In the genomic region with DNA sequence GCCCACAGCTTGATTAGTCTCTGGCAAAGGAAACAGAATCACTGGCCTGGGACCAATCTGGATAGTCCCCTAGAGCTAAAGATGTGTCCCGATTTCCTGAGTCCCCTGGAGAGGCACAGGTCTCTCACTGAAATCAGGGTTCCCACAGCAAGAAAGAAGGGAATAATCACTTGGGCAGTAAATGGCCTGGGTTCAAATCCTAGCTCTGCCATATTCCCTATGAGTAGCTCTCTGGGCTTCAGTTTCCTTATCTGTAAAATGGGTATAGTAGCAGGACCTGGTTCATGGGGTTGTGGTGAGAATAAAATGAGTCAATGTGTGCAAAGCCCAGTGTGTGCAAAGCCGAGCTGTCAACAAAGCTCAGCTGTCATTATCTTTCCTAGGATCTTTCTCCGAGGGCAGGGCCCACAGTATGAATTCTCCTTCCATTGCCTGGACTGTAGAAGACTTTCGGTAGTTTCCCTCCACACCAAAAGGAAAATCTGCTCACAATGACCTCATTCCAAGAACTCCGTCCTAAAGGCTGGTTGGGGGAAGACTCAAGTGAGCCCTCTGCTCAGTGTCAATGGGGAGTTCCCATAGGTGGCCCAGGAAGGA, we compare ENCODE assay signal across 1 cellular context.
A peak's percentile ranks its signal among the peaks of the same experiment; 100 is the strongest.
TF ChIP-seq lines count a peak whose summit lies in the region.

No MANE protein-coding gene starts in this region.

TF ChIP-seq in K562, 482 proteins besides CTCF, POLR2A, EP300 and RAD21 (continued from another document):
- TF ChIP-seq, protein P1, sequence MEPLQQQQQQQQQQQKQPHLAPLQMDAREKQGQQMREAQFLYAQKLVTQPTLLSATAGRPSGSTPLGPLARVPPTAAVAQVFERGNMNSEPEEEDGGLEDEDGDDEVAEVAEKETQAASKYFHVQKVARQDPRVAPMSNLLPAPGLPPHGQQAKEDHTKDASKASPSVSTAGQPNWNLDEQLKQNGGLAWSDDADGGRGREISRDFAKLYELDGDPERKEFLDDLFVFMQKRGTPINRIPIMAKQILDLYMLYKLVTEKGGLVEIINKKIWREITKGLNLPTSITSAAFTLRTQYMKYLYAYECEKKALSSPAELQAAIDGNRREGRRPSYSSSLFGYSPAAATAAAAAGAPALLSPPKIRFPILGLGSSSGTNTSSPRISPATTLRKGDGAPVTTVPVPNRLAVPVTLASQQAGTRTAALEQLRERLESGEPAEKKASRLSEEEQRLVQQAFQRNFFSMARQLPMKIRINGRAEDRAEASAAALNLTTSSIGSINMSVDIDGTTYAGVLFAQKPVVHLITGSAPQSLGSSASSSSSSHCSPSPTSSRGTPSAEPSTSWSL (CRISPR knock-in tag; IDR thresholded peaks at IDR 0.05; ENCODE audit: borderline replicate concordance), result no peak
- peak; percentile 25; the same call in 1 of the 2 replicates for TF ChIP-seq SMARCA5 (IDR thresholded peaks at IDR 0.05)
- TF ChIP-seq BCOR (IDR thresholded peaks at IDR 0.05), result peak; percentile 69; the same call in 1 of the 2 replicates
- peak in 1 of 2 experiments; percentile 46; a peak in 2 of 4 replicates for TF ChIP-seq KDM1A (IDR thresholded peaks at IDR 0.05)
- TF ChIP-seq, protein P2, sequence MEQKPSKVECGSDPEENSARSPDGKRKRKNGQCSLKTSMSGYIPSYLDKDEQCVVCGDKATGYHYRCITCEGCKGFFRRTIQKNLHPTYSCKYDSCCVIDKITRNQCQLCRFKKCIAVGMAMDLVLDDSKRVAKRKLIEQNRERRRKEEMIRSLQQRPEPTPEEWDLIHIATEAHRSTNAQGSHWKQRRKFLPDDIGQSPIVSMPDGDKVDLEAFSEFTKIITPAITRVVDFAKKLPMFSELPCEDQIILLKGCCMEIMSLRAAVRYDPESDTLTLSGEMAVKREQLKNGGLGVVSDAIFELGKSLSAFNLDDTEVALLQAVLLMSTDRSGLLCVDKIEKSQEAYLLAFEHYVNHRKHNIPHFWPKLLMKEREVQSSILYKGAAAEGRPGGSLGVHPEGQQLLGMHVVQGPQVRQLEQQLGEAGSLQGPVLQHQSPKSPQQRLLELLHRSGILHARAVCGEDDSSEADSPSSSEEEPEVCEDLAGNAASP (IDR thresholded peaks at IDR 0.05), result no peak
- no peak for TF ChIP-seq ZNF75A (CRISPR knock-in tag; IDR thresholded peaks at IDR 0.05)
- no peak for TF ChIP-seq SMC3 (conservative IDR thresholded peaks at IDR 0.05; ENCODE audit: insufficient read depth, low read depth, low read length)
- no peak for TF ChIP-seq HDAC1 (IDR thresholded peaks at IDR 0.05)
- no peak for TF ChIP-seq SETDB1 (IDR thresholded peaks at IDR 0.05; ENCODE audit: low read length)
- TF ChIP-seq, protein P3, sequence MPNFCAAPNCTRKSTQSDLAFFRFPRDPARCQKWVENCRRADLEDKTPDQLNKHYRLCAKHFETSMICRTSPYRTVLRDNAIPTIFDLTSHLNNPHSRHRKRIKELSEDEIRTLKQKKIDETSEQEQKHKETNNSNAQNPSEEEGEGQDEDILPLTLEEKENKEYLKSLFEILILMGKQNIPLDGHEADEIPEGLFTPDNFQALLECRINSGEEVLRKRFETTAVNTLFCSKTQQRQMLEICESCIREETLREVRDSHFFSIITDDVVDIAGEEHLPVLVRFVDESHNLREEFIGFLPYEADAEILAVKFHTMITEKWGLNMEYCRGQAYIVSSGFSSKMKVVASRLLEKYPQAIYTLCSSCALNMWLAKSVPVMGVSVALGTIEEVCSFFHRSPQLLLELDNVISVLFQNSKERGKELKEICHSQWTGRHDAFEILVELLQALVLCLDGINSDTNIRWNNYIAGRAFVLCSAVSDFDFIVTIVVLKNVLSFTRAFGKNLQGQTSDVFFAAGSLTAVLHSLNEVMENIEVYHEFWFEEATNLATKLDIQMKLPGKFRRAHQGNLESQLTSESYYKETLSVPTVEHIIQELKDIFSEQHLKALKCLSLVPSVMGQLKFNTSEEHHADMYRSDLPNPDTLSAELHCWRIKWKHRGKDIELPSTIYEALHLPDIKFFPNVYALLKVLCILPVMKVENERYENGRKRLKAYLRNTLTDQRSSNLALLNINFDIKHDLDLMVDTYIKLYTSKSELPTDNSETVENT (CRISPR knock-in tag; IDR thresholded peaks at IDR 0.05), result no peak
- TF ChIP-seq RBM25 (IDR thresholded peaks at IDR 0.05; ENCODE audit: low read depth, low read length, severe bottlenecking), result peak; percentile 65
- TF ChIP-seq ESRRA (IDR thresholded peaks at IDR 0.05; ENCODE audit: borderline replicate concordance, low read depth), result no peak
- TF ChIP-seq, protein P4, sequence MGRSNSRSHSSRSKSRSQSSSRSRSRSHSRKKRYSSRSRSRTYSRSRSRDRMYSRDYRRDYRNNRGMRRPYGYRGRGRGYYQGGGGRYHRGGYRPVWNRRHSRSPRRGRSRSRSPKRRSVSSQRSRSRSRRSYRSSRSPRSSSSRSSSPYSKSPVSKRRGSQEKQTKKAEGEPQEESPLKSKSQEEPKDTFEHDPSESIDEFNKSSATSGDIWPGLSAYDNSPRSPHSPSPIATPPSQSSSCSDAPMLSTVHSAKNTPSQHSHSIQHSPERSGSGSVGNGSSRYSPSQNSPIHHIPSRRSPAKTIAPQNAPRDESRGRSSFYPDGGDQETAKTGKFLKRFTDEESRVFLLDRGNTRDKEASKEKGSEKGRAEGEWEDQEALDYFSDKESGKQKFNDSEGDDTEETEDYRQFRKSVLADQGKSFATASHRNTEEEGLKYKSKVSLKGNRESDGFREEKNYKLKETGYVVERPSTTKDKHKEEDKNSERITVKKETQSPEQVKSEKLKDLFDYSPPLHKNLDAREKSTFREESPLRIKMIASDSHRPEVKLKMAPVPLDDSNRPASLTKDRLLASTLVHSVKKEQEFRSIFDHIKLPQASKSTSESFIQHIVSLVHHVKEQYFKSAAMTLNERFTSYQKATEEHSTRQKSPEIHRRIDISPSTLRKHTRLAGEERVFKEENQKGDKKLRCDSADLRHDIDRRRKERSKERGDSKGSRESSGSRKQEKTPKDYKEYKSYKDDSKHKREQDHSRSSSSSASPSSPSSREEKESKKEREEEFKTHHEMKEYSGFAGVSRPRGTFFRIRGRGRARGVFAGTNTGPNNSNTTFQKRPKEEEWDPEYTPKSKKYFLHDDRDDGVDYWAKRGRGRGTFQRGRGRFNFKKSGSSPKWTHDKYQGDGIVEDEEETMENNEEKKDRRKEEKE (IDR thresholded peaks at IDR 0.05; ENCODE audit: borderline replicate concordance in 1 of 2, control insufficient read depth in 1 of 2, low read depth in 2 of 2, low read length in 1 of 2), result no peak
- TF ChIP-seq DIDO1 (tag; IDR thresholded peaks at IDR 0.05; ENCODE audit: low read depth), result no peak
- TF ChIP-seq FOXJ3 (CRISPR knock-in tag; IDR thresholded peaks at IDR 0.05), result no peak
- TF ChIP-seq, protein P5, sequence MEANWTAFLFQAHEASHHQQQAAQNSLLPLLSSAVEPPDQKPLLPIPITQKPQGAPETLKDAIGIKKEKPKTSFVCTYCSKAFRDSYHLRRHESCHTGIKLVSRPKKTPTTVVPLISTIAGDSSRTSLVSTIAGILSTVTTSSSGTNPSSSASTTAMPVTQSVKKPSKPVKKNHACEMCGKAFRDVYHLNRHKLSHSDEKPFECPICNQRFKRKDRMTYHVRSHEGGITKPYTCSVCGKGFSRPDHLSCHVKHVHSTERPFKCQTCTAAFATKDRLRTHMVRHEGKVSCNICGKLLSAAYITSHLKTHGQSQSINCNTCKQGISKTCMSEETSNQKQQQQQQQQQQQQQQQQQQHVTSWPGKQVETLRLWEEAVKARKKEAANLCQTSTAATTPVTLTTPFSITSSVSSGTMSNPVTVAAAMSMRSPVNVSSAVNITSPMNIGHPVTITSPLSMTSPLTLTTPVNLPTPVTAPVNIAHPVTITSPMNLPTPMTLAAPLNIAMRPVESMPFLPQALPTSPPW (CRISPR knock-in tag; IDR thresholded peaks at IDR 0.05), result no peak
- TF ChIP-seq, protein P6, sequence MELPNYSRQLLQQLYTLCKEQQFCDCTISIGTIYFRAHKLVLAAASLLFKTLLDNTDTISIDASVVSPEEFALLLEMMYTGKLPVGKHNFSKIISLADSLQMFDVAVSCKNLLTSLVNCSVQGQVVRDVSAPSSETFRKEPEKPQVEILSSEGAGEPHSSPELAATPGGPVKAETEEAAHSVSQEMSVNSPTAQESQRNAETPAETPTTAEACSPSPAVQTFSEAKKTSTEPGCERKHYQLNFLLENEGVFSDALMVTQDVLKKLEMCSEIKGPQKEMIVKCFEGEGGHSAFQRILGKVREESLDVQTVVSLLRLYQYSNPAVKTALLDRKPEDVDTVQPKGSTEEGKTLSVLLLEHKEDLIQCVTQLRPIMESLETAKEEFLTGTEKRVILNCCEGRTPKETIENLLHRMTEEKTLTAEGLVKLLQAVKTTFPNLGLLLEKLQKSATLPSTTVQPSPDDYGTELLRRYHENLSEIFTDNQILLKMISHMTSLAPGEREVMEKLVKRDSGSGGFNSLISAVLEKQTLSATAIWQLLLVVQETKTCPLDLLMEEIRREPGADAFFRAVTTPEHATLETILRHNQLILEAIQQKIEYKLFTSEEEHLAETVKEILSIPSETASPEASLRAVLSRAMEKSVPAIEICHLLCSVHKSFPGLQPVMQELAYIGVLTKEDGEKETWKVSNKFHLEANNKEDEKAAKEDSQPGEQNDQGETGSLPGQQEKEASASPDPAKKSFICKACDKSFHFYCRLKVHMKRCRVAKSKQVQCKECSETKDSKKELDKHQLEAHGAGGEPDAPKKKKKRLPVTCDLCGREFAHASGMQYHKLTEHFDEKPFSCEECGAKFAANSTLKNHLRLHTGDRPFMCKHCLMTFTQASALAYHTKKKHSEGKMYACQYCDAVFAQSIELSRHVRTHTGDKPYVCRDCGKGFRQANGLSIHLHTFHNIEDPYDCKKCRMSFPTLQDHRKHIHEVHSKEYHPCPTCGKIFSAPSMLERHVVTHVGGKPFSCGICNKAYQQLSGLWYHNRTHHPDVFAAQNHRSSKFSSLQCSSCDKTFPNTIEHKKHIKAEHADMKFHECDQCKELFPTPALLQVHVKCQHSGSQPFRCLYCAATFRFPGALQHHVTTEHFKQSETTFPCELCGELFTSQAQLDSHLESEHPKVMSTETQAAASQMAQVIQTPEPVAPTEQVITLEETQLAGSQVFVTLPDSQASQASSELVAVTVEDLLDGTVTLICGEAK (IDR thresholded peaks at IDR 0.05), result no peak
- TF ChIP-seq, protein P6 (CRISPR knock-in tag; IDR thresholded peaks at IDR 0.05), result no peak
- TF ChIP-seq, protein P7, sequence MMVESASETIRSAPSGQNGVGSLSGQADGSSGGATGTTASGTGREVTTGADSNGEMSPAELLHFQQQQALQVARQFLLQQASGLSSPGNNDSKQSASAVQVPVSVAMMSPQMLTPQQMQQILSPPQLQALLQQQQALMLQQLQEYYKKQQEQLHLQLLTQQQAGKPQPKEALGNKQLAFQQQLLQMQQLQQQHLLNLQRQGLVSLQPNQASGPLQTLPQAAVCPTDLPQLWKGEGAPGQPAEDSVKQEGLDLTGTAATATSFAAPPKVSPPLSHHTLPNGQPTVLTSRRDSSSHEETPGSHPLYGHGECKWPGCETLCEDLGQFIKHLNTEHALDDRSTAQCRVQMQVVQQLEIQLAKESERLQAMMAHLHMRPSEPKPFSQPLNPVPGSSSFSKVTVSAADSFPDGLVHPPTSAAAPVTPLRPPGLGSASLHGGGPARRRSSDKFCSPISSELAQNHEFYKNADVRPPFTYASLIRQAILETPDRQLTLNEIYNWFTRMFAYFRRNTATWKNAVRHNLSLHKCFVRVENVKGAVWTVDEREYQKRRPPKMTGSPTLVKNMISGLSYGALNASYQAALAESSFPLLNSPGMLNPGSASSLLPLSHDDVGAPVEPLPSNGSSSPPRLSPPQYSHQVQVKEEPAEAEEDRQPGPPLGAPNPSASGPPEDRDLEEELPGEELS (CRISPR knock-in tag; IDR thresholded peaks at IDR 0.05; ENCODE audit: borderline replicate concordance), result no peak
